Comparison of ENCODE assay signal across 23 cellular contexts in the genomic region with DNA sequence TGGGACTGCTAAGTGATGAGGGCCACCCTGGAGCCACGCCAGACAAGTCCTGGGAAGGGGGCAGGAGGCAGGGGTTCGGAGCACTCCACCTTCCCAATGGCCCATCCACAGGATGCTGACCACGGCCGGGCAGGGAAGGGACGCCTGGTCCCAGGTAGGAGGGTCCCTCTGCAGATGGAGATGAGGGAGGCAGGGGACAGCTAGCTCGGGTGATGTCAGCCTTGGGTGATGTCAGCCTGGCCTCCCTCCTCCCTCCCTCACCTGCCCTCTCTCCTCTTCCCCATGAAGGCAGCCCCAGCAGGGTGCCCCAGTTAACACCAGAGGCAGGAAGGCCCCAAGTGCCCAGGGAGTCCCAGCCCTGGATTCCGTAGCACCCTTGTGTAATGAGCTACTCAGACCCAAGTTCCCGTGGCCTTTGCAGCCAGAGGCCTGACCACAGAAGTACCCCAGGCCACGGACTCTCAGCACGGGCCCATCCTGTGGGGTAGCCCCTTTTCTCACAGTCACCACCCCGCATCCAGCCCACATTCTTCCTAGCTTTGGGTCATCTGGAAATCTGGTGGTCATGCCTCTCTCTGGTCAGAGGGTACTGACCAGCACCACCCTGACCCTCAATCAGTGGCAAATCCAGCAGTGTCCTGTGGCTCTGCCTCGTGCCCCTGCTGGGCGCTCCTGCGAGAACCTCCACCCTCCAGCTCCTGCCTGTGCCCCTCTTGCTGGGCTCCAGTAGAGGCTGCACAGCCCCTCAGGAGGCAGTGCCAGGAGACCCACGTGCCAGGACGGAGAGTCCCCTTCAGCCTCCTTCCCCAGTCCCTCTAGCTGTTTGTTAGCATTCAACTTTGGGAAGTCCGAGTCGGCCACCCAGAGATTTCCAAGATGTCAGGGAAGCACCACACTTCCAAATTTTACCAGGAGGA. TPM values are rescaled to one million over a fixed set of nuclear protein-coding genes. Genes with fewer than 3 reads are reported as not detected.
A peak's percentile ranks its signal among the peaks of the same experiment; 100 is the strongest.
DNase-seq lines count a peak whose midpoint lies in the region; ATAC-seq, FAIRE-seq and TF ChIP-seq lines count a peak whose summit lies in the region.
"Had no signal": no experiment of that assay in that cellular context is flagged by ENCODE, and none has a peak within 500 bp of the region (broad histone marks: within the 10 kb centered on the region; RNA-seq: fewer than 3 reads in every experiment).

No MANE protein-coding gene starts in this region.

- H3K56ac ChIP-seq in IMR-90 (ENCODE audit: extremely low read depth, insufficient read depth, low read length), result no peak overlapping the region

- no peak for TF ChIP-seq POLR2A in IMR-90 (IDR thresholded peaks at IDR 0.05; ENCODE audit: low read depth, low read length)
- no peak for TF ChIP-seq POLR2A in sigmoid colon (IDR thresholded peaks at IDR 0.05)

- H3K4me2 ChIP-seq in IMR-90 (ENCODE audit: low read depth, low read length), result no peak overlapping the region

- no peak for TF ChIP-seq CTCF in IMR-90 (conservative IDR thresholded peaks at IDR 0.05; ENCODE audit: low read depth, low read length)
- no peak for TF ChIP-seq CTCF in bronchial epithelial cell (IDR thresholded peaks at IDR 0.05; ENCODE audit: insufficient read depth, low read length, severe bottlenecking)
- no peak for TF ChIP-seq CTCF in sigmoid colon (IDR thresholded peaks at IDR 0.05)

- H3K27me3 ChIP-seq in IMR-90 (ENCODE audit: control insufficient read depth, insufficient read depth, low read length) (no peaks in the 10 kb centered on the region), bronchial epithelial cell (ENCODE audit: control insufficient read depth, insufficient read depth, low read length) (no peaks in the 10 kb centered on the region), sigmoid colon (no peaks in the 10 kb centered on the region)
- H3K27me3 ChIP-seq: cardiac muscle cell, left lung had no signal

- dilution Hi-C loops in IMR-90 (cut with HindIII; ENCODE audit: low sequenced_read_pairs, unreplicated experiment), result no loop called here

- ATAC-seq in IMR-90 (ENCODE audit: low read depth), result no peak
- ATAC-seq: gastroesophageal sphincter, T-helper 17 cell had no signal

- H2AFZ ChIP-seq in IMR-90 (replicated peaks; ENCODE audit: low read length, poor library complexity), result no peak overlapping the region

- peak overlapping the region; percentile 62 for H2AK5ac ChIP-seq in IMR-90 (ENCODE audit: low read depth, low read length)

- POLR2A ChIA-PET in IMR-90 (lab: Charles Lee; ENCODE audit: unreplicated experiment), result no interaction called here

- no peak overlapping the region for H3K14ac ChIP-seq in IMR-90 (replicated peaks; ENCODE audit: low read depth, low read length)

- no peak overlapping the region for H2AK9ac ChIP-seq in IMR-90 (replicated peaks; ENCODE audit: low read depth, low read length, poor library complexity)

- H3K18ac ChIP-seq in IMR-90 (ENCODE audit: low read depth, low read length), result no peak overlapping the region; the same call in 1 of the 2 replicates

- in situ Hi-C loops in IMR-90 (cut with MboI; ENCODE audit: low sequenced_read_pairs), result no loop called here

- WGBS in IMR-90 (ENCODE audit: extremely low coverage in 2 of 2, insufficient read length in 1 of 2), 2 experiments, result 83% methylated on average over 4 of the region's 18 CpGs; no CpG with 5 or more reads in 1 of the 2 experiments
- WGBS in sigmoid colon, 2 donors, result 87 to 88% methylated on average over 18 of the region's 18 CpGs

- peaks cover 10% of the 10 kb centered on the region for H3K4me1 ChIP-seq in IMR-90 (ENCODE audit: control insufficient read depth, insufficient read depth, low read length)
- peaks cover 0 to 14% (median 7%) of the 10 kb centered on the region in 4 donors for H3K4me1 ChIP-seq in sigmoid colon

- FAIRE-seq in bronchial epithelial cell (lab: Jason Lieb, UNC), result peak; percentile 32
- FAIRE-seq: A204.1, GM12891 had no signal

- intact Hi-C loops in IMR-90 (cut with micrococcal nuclease), result loop anchor here (5.0 kb wide), 1 partner anchor 37 kb away; no protein-coding TSS in a partner anchor
- intact Hi-C loops in sigmoid colon (cut with DNase I), result no loop called here

- H3K79me1 ChIP-seq in IMR-90 (ENCODE audit: low read depth in 1 of 2, low read length in 2 of 2), result no peaks in the 10 kb centered on the region; a peak in 2 of 4 replicates

- H2BK15ac ChIP-seq in IMR-90 (ENCODE audit: low read depth, low read length), result no peak overlapping the region

- no peak overlapping the region for H3K9ac ChIP-seq in IMR-90 (ENCODE audit: low read depth, low read length)

- BruUV-seq in IMR-90 (replicated peaks; lab: Mats Ljungman, UMichigan), result no TSS peak

- H4K91ac ChIP-seq in IMR-90 (ENCODE audit: insufficient read depth, low read depth, low read length), result peak overlapping the region; percentile 26; the same call in 1 of the 2 replicates

- H3K36me3 ChIP-seq in IMR-90 (ENCODE audit: control insufficient read depth, insufficient read depth, low read length) (peaks cover 6% of the 10 kb centered on the region; the same call in 1 of the 2 replicates), bronchial epithelial cell (ENCODE audit: control insufficient read depth, insufficient read depth, low read length) (no peaks in the 10 kb centered on the region), sigmoid colon (no peaks in the 10 kb centered on the region)
- H3K36me3 ChIP-seq: cardiac muscle cell, gastroesophageal sphincter, left lung had no signal

- H3K23ac ChIP-seq in IMR-90 (ENCODE audit: low read depth, low read length), result no peak overlapping the region

- H3K4me3 ChIP-seq in IMR-90 (ENCODE audit: insufficient read depth, low read depth, low read length) (no peak overlapping the region), bronchial epithelial cell (ENCODE audit: low read depth, low read length) (no peak overlapping the region), sigmoid colon (no peak overlapping the region)
- H3K4me3 ChIP-seq: cardiac muscle cell, left lung, mucosa of descending colon had no signal

- H2BK5ac ChIP-seq in IMR-90 (ENCODE audit: low read depth, low read length, poor library complexity, severe bottlenecking), result no peak overlapping the region

- H3K4ac ChIP-seq in IMR-90 (ENCODE audit: low read depth, low read length), result peak overlapping the region; percentile 34

- H4K8ac ChIP-seq in IMR-90 (ENCODE audit: low read depth in 2 of 2, low read length in 2 of 2), result peak overlapping the region in 1 of 2 experiments; percentile 27; a peak in 1 of 4 replicates

- DNase-seq in NCI-H1417 (lab: John Stamatoyannopoulos, UW) (peak in 2 of 3 experiments; percentile 25 to 28), NCI-H1417 treated with DMSO at 0.1 percent for 48 hours (lab: John Stamatoyannopoulos, UW) (no peak), IMR-90 (no peak), bronchial epithelial cell (ENCODE audit: low read depth) (no peak), sigmoid colon (peak; percentile 57), NCI-H2196 (lab: John Stamatoyannopoulos, UW; ENCODE audit: unreplicated experiment) (no peak), SKM-1 (lab: John Stamatoyannopoulos, UW; ENCODE audit: unreplicated experiment) (no peak)
- DNase-seq in activated CD4-positive, alpha-beta T cell treated with anti-CD3 and anti-CD28 coated beads for 1 hour, result no peak
- DNase-seq: activated CD4-positive, alpha-beta T cell treated with anti-CD3 and anti-CD28 coated beads, Interleukin-2, amount 50 U/mL, for 1 hour; activated naive CD4-positive, alpha-beta T cell treated with anti-CD3 and anti-CD28 coated beads, Interleukin-2, amount 50 U/mL, for 16 hours; cortex of kidney; hypothalamus; left lung; NCI-H2081; NCI-H524 treated with DMSO at 0.1 percent for 48 hours; T-helper 17 cell had no signal

- TF ChIP-seq RAD21 in IMR-90 (IDR thresholded peaks at IDR 0.05; ENCODE audit: low read length), result no peak

- peak overlapping the region; percentile 15; the same call in 1 of the 2 replicates for H2BK20ac ChIP-seq in IMR-90 (ENCODE audit: low read depth, low read length)

- TF ChIP-seq EP300 in sigmoid colon (IDR thresholded peaks at IDR 0.05), result no peak

- H3K27ac ChIP-seq in IMR-90 (ENCODE audit: insufficient read depth, low read length), result peak overlapping the region; percentile 73
- no peak overlapping the region for H3K27ac ChIP-seq in sigmoid colon
- H3K27ac ChIP-seq: cardiac muscle cell, gastroesophageal sphincter, HL-60, left lung had no signal

- H4K5ac ChIP-seq in IMR-90 (ENCODE audit: low read depth, low read length), result no peak overlapping the region; the same call in 1 of the 2 replicates

- no peaks in the 10 kb centered on the region for H3K9me3 ChIP-seq in IMR-90 (ENCODE audit: control insufficient read depth, insufficient read depth, low read length)
- H3K9me3 ChIP-seq in sigmoid colon, result peaks cover 0 to 3% (median 0%) of the 10 kb centered on the region in 4 donors
- H3K9me3 ChIP-seq: gastroesophageal sphincter, left lung, mucosa of descending colon had no signal

- peak overlapping the region; percentile 25; the same call in 1 of the 2 replicates for H2BK120ac ChIP-seq in IMR-90 (ENCODE audit: low read depth, low read length)

- CTCF ChIA-PET in IMR-90 (lab: Yijun Ruan, JAX), result no interaction called here

- no peaks in the 10 kb centered on the region for H3K9me1 ChIP-seq in IMR-90 (ENCODE audit: insufficient read depth, low read length)

- H4K20me1 ChIP-seq in IMR-90 (ENCODE audit: insufficient read depth, low read length), result no peaks in the 10 kb centered on the region; the same call in 1 of the 2 replicates

TF ChIP-seq in IMR-90, 13 proteins besides CTCF, POLR2A, EP300 and RAD21 (continues in another document):
- TF ChIP-seq, protein P1, sequence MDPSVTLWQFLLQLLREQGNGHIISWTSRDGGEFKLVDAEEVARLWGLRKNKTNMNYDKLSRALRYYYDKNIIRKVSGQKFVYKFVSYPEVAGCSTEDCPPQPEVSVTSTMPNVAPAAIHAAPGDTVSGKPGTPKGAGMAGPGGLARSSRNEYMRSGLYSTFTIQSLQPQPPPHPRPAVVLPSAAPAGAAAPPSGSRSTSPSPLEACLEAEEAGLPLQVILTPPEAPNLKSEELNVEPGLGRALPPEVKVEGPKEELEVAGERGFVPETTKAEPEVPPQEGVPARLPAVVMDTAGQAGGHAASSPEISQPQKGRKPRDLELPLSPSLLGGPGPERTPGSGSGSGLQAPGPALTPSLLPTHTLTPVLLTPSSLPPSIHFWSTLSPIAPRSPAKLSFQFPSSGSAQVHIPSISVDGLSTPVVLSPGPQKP (IDR thresholded peaks at IDR 0.05; ENCODE audit: borderline replicate concordance, low read depth, low read length), result no peak
- TF ChIP-seq CHD1 (IDR thresholded peaks at IDR 0.05; ENCODE audit: low read depth, low read length) (no peak), RCOR1 (IDR thresholded peaks at IDR 0.05; ENCODE audit: insufficient replicate concordance, low read length) (no peak), SMC3 (IDR thresholded peaks at IDR 0.05; ENCODE audit: low read depth, low read length) (no peak), RFX5 (IDR thresholded peaks at IDR 0.05; ENCODE audit: low read depth, low read length) (no peak), NFE2L2 (IDR thresholded peaks at IDR 0.05; ENCODE audit: low read depth, low read length) (no peak)

RNA-seq across cellular contexts. Expression of a gene that starts 47.4 kb away (rescaled TPM):
- total RNA-seq in IMR-90 (2012; rRNA removed) (0.83 and 1.6 TPM in 2 replicates), bronchial epithelial cell (6.6 and 8.1 TPM in 2 replicates), sigmoid colon (10 to 100 TPM in 3 of 4 donors, 1 to 10 TPM in 1; 8.0 to 43.8 (median 16.8) TPM)
- polyA plus RNA-seq in IMR-90 (2012; rRNA removed) (2.2 and 2.8 TPM in 2 replicates), sigmoid colon (1 to 10 TPM; 3.5 to 4.4 (median 3.6) TPM)
- polyA plus RNA-seq in IMR-90 (2012; cell fraction: cytosol; rRNA removed), result 0.53 and 1.1 TPM in 2 replicates
- 7.0 and 7.7 TPM in 2 replicates for polyA plus RNA-seq in IMR-90 (2012; cell fraction: nucleus; rRNA removed; ENCODE audit: low replicate concordance)
- total RNA-seq: H4 had no signal
- polyA plus RNA-seq: cardiac muscle cell had no signal

Comparison
In these comparisons a context has a peak if more than half of its experiments do, and no peak if none do; other contexts are left out.
1. DNase-seq: peak in NCI-H1417 (2 of 3) and sigmoid colon (single experiment); none in NCI-H1417 treated with DMSO at 0.1 percent for 48 hours (single experiment), IMR-90 (single experiment), bronchial epithelial cell (single experiment), activated CD4-positive, alpha-beta T cell treated with anti-CD3 and anti-CD28 coated beads for 1 hour (single experiment), NCI-H2196 (single experiment) and SKM-1 (single experiment).